ENCODE assay signal across 20 cellular contexts in genomic region chr5:7422262-7422661, GRCh38. TPM values are rescaled to one million over a fixed set of nuclear protein-coding genes. Genes with fewer than 3 reads are reported as not detected.
"Had no signal": no experiment of that assay in that cellular context is flagged by ENCODE, and none has a peak within 500 bp of the region (broad histone marks: within the 10 kb centered on the region; RNA-seq: fewer than 3 reads in every experiment).

No MANE protein-coding gene starts in this region.

- H3K9me3 Mint-ChIP-seq: activated naive CD4-positive, alpha-beta T cell treated with anti-CD3 and anti-CD28 coated beads for 36 hours; activated T-helper 2 cell treated with anti-CD3 and anti-CD28 coated beads, Interferon-gamma antibody, Interleukin-2, Interleukin-4, amounts not matched to agents 10 μg/mL and 5 μg/mL and 100 μg/mL, durations not matched to agents 14 hours and 24 hours and 36 hours had no signal

- H3K4me3 ChIP-seq: ascending aorta, esophagus squamous epithelium, lung, right atrium auricular region, skin epidermis, transverse colon, vagina had no signal

- H3K36me3 Mint-ChIP-seq: naive thymus-derived CD4-positive, alpha-beta T cell had no signal

- H3K4me1 ChIP-seq: right atrium auricular region, vagina had no signal

- H3K9me3 ChIP-seq: ascending aorta, esophagus squamous epithelium, right atrium auricular region, transverse colon, vagina had no signal

- H3K27ac Mint-ChIP-seq: activated naive CD4-positive, alpha-beta T cell treated with anti-CD3 and anti-CD28 coated beads for 36 hours; activated T-helper 2 cell treated with anti-CD3 and anti-CD28 coated beads, Interferon-gamma antibody, Interleukin-2, Interleukin-4, amounts not matched to agents 10 μg/mL and 5 μg/mL and 100 μg/mL, durations not matched to agents 14 hours and 24 hours and 36 hours; naive thymus-derived CD4-positive, alpha-beta T cell had no signal

- ATAC-seq: left colon; naive thymus-derived CD4-positive, alpha-beta T cell had no signal

- H3K27ac ChIP-seq: ascending aorta, esophagus squamous epithelium, right atrium auricular region, transverse colon, vagina had no signal

- H3K27me3 ChIP-seq: ascending aorta, esophagus squamous epithelium, right atrium auricular region, transverse colon, vagina had no signal

- DNase-seq: activated CD4-positive, alpha-beta T cell treated with anti-CD3 and anti-CD28 coated beads for 1 hour; activated CD4-positive, alpha-beta T cell treated with anti-CD3 and anti-CD28 coated beads, Interleukin-2, amount 50 U/mL, for 4 hours; activated naive CD4-positive, alpha-beta T cell treated with anti-CD3 and anti-CD28 coated beads for 36 hours; esophagus squamous epithelium; hypothalamus; left colon; naive thymus-derived CD4-positive, alpha-beta T cell; occipital lobe; stimulated activated CD4-positive, alpha-beta T cell treated with anti-CD3 and anti-CD28 coated beads, Interleukin-4, amount 100 ng/mL, for 24 hours; stimulated activated CD8-positive, alpha-beta memory T cell treated with anti-CD3 and anti-CD28 coated beads, Interleukin-4, amount 100 ng/mL, for 48 hours; stimulated activated naive CD4-positive, alpha-beta T cell treated with Interleukin-2 at 50 U/mL for 16 hours; substantia nigra; T-helper 9 cell; transverse colon had no signal

- H3K4me3 Mint-ChIP-seq: activated naive CD4-positive, alpha-beta T cell treated with anti-CD3 and anti-CD28 coated beads for 36 hours; naive thymus-derived CD4-positive, alpha-beta T cell had no signal

- H3K36me3 ChIP-seq: ascending aorta, esophagus squamous epithelium, right atrium auricular region, transverse colon, vagina had no signal

- H3K4me1 Mint-ChIP-seq: naive thymus-derived CD4-positive, alpha-beta T cell had no signal

RNA-seq across cellular contexts. Expression of gene ADCY2, which starts 26.3 kb away (rescaled TPM):
- total RNA-seq: activated naive CD4-positive, alpha-beta T cell treated with anti-CD3 and anti-CD28 coated beads for 36 hours; activated T-helper 2 cell treated with anti-CD3 and anti-CD28 coated beads, Interferon-gamma antibody, Interleukin-2, Interleukin-4, amounts not matched to agents 10 μg/mL and 5 μg/mL and 100 μg/mL, durations not matched to agents 14 hours and 24 hours and 36 hours; naive thymus-derived CD4-positive, alpha-beta T cell had no signal
